19 cellular contexts compared by ENCODE assay signal in genomic region chr2:8893474-8893873, GRCh38. TPM values are rescaled to one million over a fixed set of nuclear protein-coding genes. Genes with fewer than 3 reads are reported as not detected.
DNase-seq lines count a peak whose midpoint lies in the region; ATAC-seq and TF ChIP-seq lines count a peak whose summit lies in the region.
"Had no signal": no experiment of that assay in that cellular context is flagged by ENCODE, and none has a peak within 500 bp of the region (broad histone marks: within the 10 kb centered on the region; RNA-seq: fewer than 3 reads in every experiment).

No MANE protein-coding gene starts in this region.

- no peak overlapping the region for H3K4me3 Mint-ChIP-seq in GM23338
- H3K4me3 Mint-ChIP-seq: CD4-positive, alpha-beta memory T cell had no signal

- H3K4me2 ChIP-seq in GM23338, result peak overlapping the region; percentile 58; the same call in 1 of the 2 replicates
- H3K4me2 ChIP-seq: BLaER1 had no signal

- H3K27me3 ChIP-seq in GM23338 (ENCODE audit: insufficient read depth) (no peaks in the 10 kb centered on the region), NT2/D1 (ENCODE audit: insufficient read depth, insufficient read length) (no peaks in the 10 kb centered on the region), mucosa of rectum (ENCODE audit: control insufficient read depth in 2 of 2, insufficient read depth in 2 of 2, low read length in 2 of 2) (no peaks in the 10 kb centered on the region)
- H3K27me3 ChIP-seq: BLaER1 had no signal

- H3K36me3 ChIP-seq in GM23338 (ENCODE audit: insufficient read depth) (peaks cover 6% of the 10 kb centered on the region; the same call in 1 of the 2 replicates), NT2/D1 (ENCODE audit: insufficient read depth, insufficient read length, low read length) (peaks cover 14% of the 10 kb centered on the region), mucosa of rectum (ENCODE audit: control insufficient read depth in 2 of 2, insufficient read depth in 2 of 2, low read length in 2 of 2) (peaks cover 0 to 4% of the 10 kb centered on the region in 2 donors)

- no peaks in the 10 kb centered on the region for H4K20me1 ChIP-seq in GM23338 (replicated peaks; ENCODE audit: insufficient read depth)
- H4K20me1 ChIP-seq: BLaER1 had no signal

- peaks cover 32% of the 10 kb centered on the region for H3K36me3 Mint-ChIP-seq in GM23338 (ENCODE audit: low read depth)
- H3K36me3 Mint-ChIP-seq: CD4-positive, alpha-beta memory T cell had no signal

- peak overlapping the region; percentile 2; the same call in 1 of the 2 replicates for H3K27ac ChIP-seq in GM23338 (ENCODE audit: low read depth)
- H3K27ac ChIP-seq in mucosa of rectum (ENCODE audit: low read depth in 2 of 2, low read length in 2 of 2), result peak overlapping the region; percentile 16 to 28
- H3K27ac ChIP-seq: BLaER1, RWPE1 had no signal

- intact Hi-C loops in sciatic nerve (cut with DNase I), result no loop called here

- H3F3A ChIP-seq in GM23338 (replicated peaks; ENCODE audit: low read depth), result no peaks in the 10 kb centered on the region

- ATAC-seq in GM23338, result no peak; the same call in 2 of the 3 replicates
- ATAC-seq in sciatic nerve, result no peak
- ATAC-seq: GM12878, HepG2, PC-3 had no signal

- H3K4me1 Mint-ChIP-seq in GM23338, result peaks cover 35% of the 10 kb centered on the region
- H3K4me1 Mint-ChIP-seq: CD4-positive, alpha-beta memory T cell had no signal

- H3K27ac Mint-ChIP-seq in GM23338, result no peak overlapping the region
- H3K27ac Mint-ChIP-seq: CD4-positive, alpha-beta memory T cell had no signal

- no peak for TF ChIP-seq CTCF in GM23338 (conservative IDR thresholded peaks at IDR 0.05; ENCODE audit: low read depth in 2 of 2)

- H2AFZ ChIP-seq in GM23338, result no peak overlapping the region

- H3K9ac ChIP-seq in NT2/D1 (ENCODE audit: insufficient read length, low read depth) (no peak overlapping the region), mucosa of rectum (ENCODE audit: low read depth in 1 of 2, low read length in 2 of 2) (peak overlapping the region in 1 of 2 donors; percentile 8)
- H3K9ac ChIP-seq: BLaER1 had no signal

- H3K27me3 Mint-ChIP-seq in GM23338 (ENCODE audit: insufficient read depth, low read depth, poor library complexity), result peaks cover 4% of the 10 kb centered on the region
- H3K27me3 Mint-ChIP-seq: CD4-positive, alpha-beta memory T cell had no signal

- peaks cover 8% of the 10 kb centered on the region; the same call in 1 of the 2 replicates for H3K9me2 ChIP-seq in GM23338 (ENCODE audit: insufficient read depth)

- DNase-seq in GM23338 (ENCODE audit: low spot score) (peak; percentile 45), NT2/D1 (ENCODE audit: low read depth, low spot score) (peak; percentile 32), dermis blood vessel endothelial cell (peak; percentile 22), SKM-1 treated with dmso at 0.1 percent for 144 hours (lab: John Stamatoyannopoulos, UW; ENCODE audit: unreplicated experiment) (no peak), NCI-H1436 treated with DMSO at 0.1 percent for 48 hours (lab: John Stamatoyannopoulos, UW) (no peak), sciatic nerve (ENCODE audit: low spot score) (no peak)
- DNase-seq: CD4-positive, alpha-beta memory T cell; DMS53; EL; KG1; MV-4-11; NCI-H187; NCI-H524 treated with DMSO at 0.1 percent for 48 hours; PC-3 had no signal

- H3K9me3 Mint-ChIP-seq in GM23338, result peaks cover 20% of the 10 kb centered on the region

- no peak overlapping the region for H3K4me3 ChIP-seq in GM23338
- H3K4me3 ChIP-seq in NT2/D1 (ENCODE audit: insufficient read length, low read depth), result no peak overlapping the region
- no peak overlapping the region for H3K4me3 ChIP-seq in mucosa of rectum (ENCODE audit: low read length in 2 of 2)
- H3K4me3 ChIP-seq: BLaER1, GM12878 had no signal

- H3K4me1 ChIP-seq in GM23338 (ENCODE audit: insufficient read depth) (peaks cover 15% of the 10 kb centered on the region), NT2/D1 (ENCODE audit: insufficient read depth, insufficient read length) (no peaks in the 10 kb centered on the region), mucosa of rectum (ENCODE audit: control insufficient read depth in 2 of 2, insufficient read depth in 2 of 2, low read length in 2 of 2) (peaks cover 5 to 12% of the 10 kb centered on the region in 2 donors)

- H3K9me3 ChIP-seq in NT2/D1 (ENCODE audit: insufficient read depth, low read length) (peaks cover 11% of the 10 kb centered on the region; the same call in 1 of the 2 replicates), mucosa of rectum (ENCODE audit: control insufficient read depth in 2 of 2, low read length in 2 of 2) (no peaks in the 10 kb centered on the region)

- no peaks in the 10 kb centered on the region for H3K79me2 ChIP-seq in GM23338 (replicated peaks; ENCODE audit: insufficient read depth)

TF ChIP-seq in GM23338, 12 proteins besides CTCF, POLR2A, EP300 and RAD21 (continues in another document):
- TF ChIP-seq CREB1 (CRISPR knock-in tag; IDR thresholded peaks at IDR 0.05; ENCODE audit: low read depth), result no peak
- no peak for TF ChIP-seq EZH2 (IDR thresholded peaks at IDR 0.05; ENCODE audit: low read depth, unreplicated experiment)
- TF ChIP-seq ZNF331 (CRISPR knock-in tag; IDR thresholded peaks at IDR 0.05; ENCODE audit: low read depth), result no peak
- TF ChIP-seq EZH2phosphoT487 (IDR thresholded peaks at IDR 0.05; ENCODE audit: unreplicated experiment), result no peak
- TF ChIP-seq NANOG (IDR thresholded peaks at IDR 0.05; ENCODE audit: borderline replicate concordance), result 0 out of 2 replicates have a peak, but pooled peaks have one; percentile 16
- no peak for TF ChIP-seq JUNB (IDR thresholded peaks at IDR 0.05; ENCODE audit: unreplicated experiment)
- TF ChIP-seq, protein P1, sequence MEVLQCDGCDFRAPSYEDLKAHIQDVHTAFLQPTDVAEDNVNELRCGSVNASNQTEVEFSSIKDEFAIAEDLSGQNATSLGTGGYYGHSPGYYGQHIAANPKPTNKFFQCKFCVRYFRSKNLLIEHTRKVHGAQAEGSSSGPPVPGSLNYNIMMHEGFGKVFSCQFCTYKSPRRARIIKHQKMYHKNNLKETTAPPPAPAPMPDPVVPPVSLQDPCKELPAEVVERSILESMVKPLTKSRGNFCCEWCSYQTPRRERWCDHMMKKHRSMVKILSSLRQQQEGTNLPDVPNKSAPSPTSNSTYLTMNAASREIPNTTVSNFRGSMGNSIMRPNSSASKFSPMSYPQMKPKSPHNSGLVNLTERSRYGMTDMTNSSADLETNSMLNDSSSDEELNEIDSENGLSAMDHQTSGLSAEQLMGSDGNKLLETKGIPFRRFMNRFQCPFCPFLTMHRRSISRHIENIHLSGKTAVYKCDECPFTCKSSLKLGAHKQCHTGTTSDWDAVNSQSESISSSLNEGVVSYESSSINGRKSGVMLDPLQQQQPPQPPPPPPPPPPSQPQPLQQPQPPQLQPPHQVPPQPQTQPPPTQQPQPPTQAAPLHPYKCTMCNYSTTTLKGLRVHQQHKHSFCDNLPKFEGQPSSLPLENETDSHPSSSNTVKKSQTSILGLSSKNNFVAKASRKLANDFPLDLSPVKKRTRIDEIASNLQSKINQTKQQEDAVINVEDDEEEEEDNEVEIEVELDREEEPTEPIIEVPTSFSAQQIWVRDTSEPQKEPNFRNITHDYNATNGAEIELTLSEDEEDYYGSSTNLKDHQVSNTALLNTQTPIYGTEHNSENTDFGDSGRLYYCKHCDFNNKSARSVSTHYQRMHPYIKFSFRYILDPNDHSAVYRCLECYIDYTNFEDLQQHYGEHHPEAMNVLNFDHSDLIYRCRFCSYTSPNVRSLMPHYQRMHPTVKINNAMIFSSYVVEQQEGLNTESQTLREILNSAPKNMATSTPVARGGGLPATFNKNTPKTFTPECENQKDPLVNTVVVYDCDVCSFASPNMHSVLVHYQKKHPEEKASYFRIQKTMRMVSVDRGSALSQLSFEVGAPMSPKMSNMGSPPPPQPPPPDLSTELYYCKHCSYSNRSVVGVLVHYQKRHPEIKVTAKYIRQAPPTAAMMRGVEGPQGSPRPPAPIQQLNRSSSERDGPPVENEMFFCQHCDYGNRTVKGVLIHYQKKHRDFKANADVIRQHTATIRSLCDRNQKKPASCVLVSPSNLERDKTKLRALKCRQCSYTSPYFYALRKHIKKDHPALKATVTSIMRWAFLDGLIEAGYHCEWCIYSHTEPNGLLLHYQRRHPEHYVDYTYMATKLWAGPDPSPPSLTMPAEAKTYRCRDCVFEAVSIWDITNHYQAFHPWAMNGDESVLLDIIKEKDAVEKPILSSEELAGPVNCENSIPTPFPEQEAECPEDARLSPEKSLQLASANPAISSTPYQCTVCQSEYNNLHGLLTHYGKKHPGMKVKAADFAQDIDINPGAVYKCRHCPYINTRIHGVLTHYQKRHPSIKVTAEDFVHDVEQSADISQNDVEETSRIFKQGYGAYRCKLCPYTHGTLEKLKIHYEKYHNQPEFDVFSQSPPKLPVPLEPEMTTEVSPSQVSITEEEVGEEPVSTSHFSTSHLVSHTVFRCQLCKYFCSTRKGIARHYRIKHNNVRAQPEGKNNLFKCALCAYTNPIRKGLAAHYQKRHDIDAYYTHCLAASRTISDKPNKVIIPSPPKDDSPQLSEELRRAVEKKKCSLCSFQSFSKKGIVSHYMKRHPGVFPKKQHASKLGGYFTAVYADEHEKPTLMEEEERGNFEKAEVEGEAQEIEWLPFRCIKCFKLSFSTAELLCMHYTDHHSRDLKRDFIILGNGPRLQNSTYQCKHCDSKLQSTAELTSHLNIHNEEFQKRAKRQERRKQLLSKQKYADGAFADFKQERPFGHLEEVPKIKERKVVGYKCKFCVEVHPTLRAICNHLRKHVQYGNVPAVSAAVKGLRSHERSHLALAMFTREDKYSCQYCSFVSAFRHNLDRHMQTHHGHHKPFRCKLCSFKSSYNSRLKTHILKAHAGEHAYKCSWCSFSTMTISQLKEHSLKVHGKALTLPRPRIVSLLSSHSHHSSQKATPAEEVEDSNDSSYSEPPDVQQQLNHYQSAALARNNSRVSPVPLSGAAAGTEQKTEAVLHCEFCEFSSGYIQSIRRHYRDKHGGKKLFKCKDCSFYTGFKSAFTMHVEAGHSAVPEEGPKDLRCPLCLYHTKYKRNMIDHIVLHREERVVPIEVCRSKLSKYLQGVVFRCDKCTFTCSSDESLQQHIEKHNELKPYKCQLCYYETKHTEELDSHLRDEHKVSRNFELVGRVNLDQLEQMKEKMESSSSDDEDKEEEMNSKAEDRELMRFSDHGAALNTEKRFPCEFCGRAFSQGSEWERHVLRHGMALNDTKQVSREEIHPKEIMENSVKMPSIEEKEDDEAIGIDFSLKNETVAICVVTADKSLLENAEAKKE (CRISPR knock-in tag; IDR thresholded peaks at IDR 0.05), result 0 out of 2 replicates have a peak, but pooled peaks have one; percentile 2
- no peak for TF ChIP-seq STAT1 (IDR thresholded peaks at IDR 0.05; ENCODE audit: unreplicated experiment)

RNA-seq across cellular contexts. Expression of gene KIDINS220, which starts 56.1 kb away (rescaled TPM):
- total RNA-seq in GM23338 (2014; rRNA removed; shearing (Covaris generic)), result 38.2 and 41.9 TPM in 2 replicates
- 11.4 and 12.8 TPM in 2 replicates for polyA plus RNA-seq in GM23338 (2016; fragmentation: Nextera tagmentation; extraction: Ambion mirVana)
- total RNA-seq in dermis blood vessel endothelial cell, result 69.6 and 71.5 TPM in 2 replicates
- 91.6 TPM for total RNA-seq in sciatic nerve

Comparison
In these comparisons a context has a peak if more than half of its experiments do, and no peak if none do; other contexts are left out.
1. DNase-seq: peak in GM23338 (single experiment), NT2/D1 (single experiment) and dermis blood vessel endothelial cell (single experiment); none in SKM-1 treated with dmso at 0.1 percent for 144 hours (single experiment), NCI-H1436 treated with DMSO at 0.1 percent for 48 hours (single experiment) and sciatic nerve (single experiment).